19 cellular contexts compared by ENCODE assay signal in genomic region chr2:195706161-195706900, GRCh38. TPM values are rescaled to one million over a fixed set of nuclear protein-coding genes. Genes with fewer than 3 reads are reported as not detected.
DNase-seq lines count a peak whose midpoint lies in the region; ATAC-seq, FAIRE-seq and TF ChIP-seq lines count a peak whose summit lies in the region.
"Had no signal": no experiment of that assay in that cellular context is flagged by ENCODE, and none has a peak within 500 bp of the region (broad histone marks: within the 10 kb centered on the region; RNA-seq: fewer than 3 reads in every experiment).

No MANE protein-coding gene starts in this region.

- H3K4me1 ChIP-seq in small intestine (ENCODE audit: control insufficient read depth in 2 of 2, insufficient read depth in 1 of 2, low read depth in 1 of 2, low read length in 1 of 2) (no peaks in the 10 kb centered on the region), sigmoid colon (peaks cover 0 to 9% (median 3%) of the 10 kb centered on the region in 4 donors)
- H3K4me1 ChIP-seq: SJCRH30 had no signal

- H3K36me3 ChIP-seq in brain microvascular endothelial cell (replicated peaks) (no peaks in the 10 kb centered on the region), small intestine (ENCODE audit: control insufficient read depth in 2 of 2, insufficient read depth in 2 of 2, low read length in 2 of 2) (no peaks in the 10 kb centered on the region), sigmoid colon (peaks cover 0 to 8% (median 0%) of the 10 kb centered on the region in 4 donors)
- H3K36me3 ChIP-seq: SJCRH30 had no signal

- H3K27me3 ChIP-seq in brain microvascular endothelial cell (replicated peaks) = no peaks in the 10 kb centered on the region
- no peaks in the 10 kb centered on the region for H3K27me3 ChIP-seq in small intestine (ENCODE audit: control insufficient read depth in 2 of 2, insufficient read depth in 2 of 2, low read length in 2 of 2)
- H3K27me3 ChIP-seq in sigmoid colon = no peaks in the 10 kb centered on the region
- H3K27me3 ChIP-seq: SJCRH30 had no signal

- WGBS in small intestine, 3 donors = 81 to 84% (median 82%) methylated on average over 5 of the region's 5 CpGs
- WGBS in sigmoid colon, 2 donors = 89 to 95% methylated on average over 5 of the region's 5 CpGs

- no peaks in the 10 kb centered on the region for H3K9me3 ChIP-seq in small intestine (ENCODE audit: control insufficient read depth, low read depth)
- H3K9me3 ChIP-seq in sigmoid colon = no peaks in the 10 kb centered on the region
- H3K9me3 ChIP-seq: SJCRH30 had no signal

- POLR2A ChIA-PET in HEK293T (lab: Yijun Ruan, JAX) = no interaction called here

- TF ChIP-seq POLR2A in sigmoid colon (IDR thresholded peaks at IDR 0.05) = no peak

- in situ Hi-C loops in brain microvascular endothelial cell (cut with HindIII; ENCODE audit: low pct_ligation_motif_present, low sequenced_read_pairs) = no loop called here

- CTCF ChIA-PET in HEK293T (lab: Yijun Ruan, JAX) = no interaction called here

- intact Hi-C loops in sigmoid colon (cut with DNase I) = no loop called here

- peak; percentile 10 for FAIRE-seq in small intestine (lab: Jason Lieb, UNC)

- TF ChIP-seq EP300 in sigmoid colon (IDR thresholded peaks at IDR 0.05) = no peak

- DNase-seq in HCEC 1CT (peak; percentile 31), brain microvascular endothelial cell (peak; percentile 12), iris pigment epithelial cell (ENCODE audit: low read depth) (peak; percentile 67), small intestine (no peak), HEK293T (ENCODE audit: extremely low spot score) (no peak), sigmoid colon (no peak)
- DNase-seq: activated CD4-positive, alpha-beta T cell treated with anti-CD3 and anti-CD28 coated beads, Interleukin-2, amount 50 U/mL, for 1 hour; activated naive CD8-positive, alpha-beta T cell treated with anti-CD3 and anti-CD28 coated beads, Interleukin-2, amount 10 ng/mL, durations not matched to agents 7 days and 5 days; activated T-cell treated with anti-CD3 and anti-CD28 coated beads, Interleukin-2, amount 50 U/mL, for 48 hours; cerebellar nuclear complex; DMS79; left cardiac atrium; MM.1S; NCI-H1694 treated with DMSO at 0.1 percent for 48 hours; NCI-H510A treated with DMSO at 0.1 percent for 48 hours; SJCRH30; T1000 had no signal

- peak overlapping the region; percentile 41 for H3K27ac ChIP-seq in brain microvascular endothelial cell
- no peak overlapping the region for H3K27ac ChIP-seq in small intestine (ENCODE audit: low read depth in 1 of 2, low read length in 1 of 2)
- H3K27ac ChIP-seq in sigmoid colon = no peak overlapping the region
- H3K27ac ChIP-seq: C4-2B, SJCRH30 had no signal

- no peak for TF ChIP-seq CTCF in brain microvascular endothelial cell (IDR thresholded peaks at IDR 0.05; ENCODE audit: low read depth, low read length, missing control alignments)
- no peak for TF ChIP-seq CTCF in sigmoid colon (IDR thresholded peaks at IDR 0.05)

- no peak for ATAC-seq in GM21528 (IDR thresholded peaks at IDR 0.05; ENCODE audit: low FRiP score, unreplicated experiment)
- ATAC-seq: left cardiac atrium had no signal

- H3K4me3 ChIP-seq in brain microvascular endothelial cell (ENCODE audit: low read depth, low read length) = no peak overlapping the region
- H3K4me3 ChIP-seq in small intestine (ENCODE audit: low read depth in 1 of 2, low read length in 2 of 2) = no peak overlapping the region
- no peak overlapping the region for H3K4me3 ChIP-seq in sigmoid colon
- H3K4me3 ChIP-seq: SJCRH30 had no signal

TF ChIP-seq in HEK293T, 16 proteins besides CTCF, POLR2A, EP300 and RAD21:
- TF ChIP-seq FOXM1 (IDR thresholded peaks at IDR 0.05; ENCODE audit: borderline replicate concordance) (no peak), SUZ12 (IDR thresholded peaks at IDR 0.05) (no peak), PKNOX1 (IDR thresholded peaks at IDR 0.05) (no peak), FOXA1 (IDR thresholded peaks at IDR 0.05) (no peak), L3MBTL2 (conservative IDR thresholded peaks at IDR 0.05) (no peak), SP1 (IDR thresholded peaks at IDR 0.05) (no peak), TARDBP (IDR thresholded peaks at IDR 0.05) (no peak), FOXK2 (IDR thresholded peaks at IDR 0.05) (no peak), NFRKB (IDR thresholded peaks at IDR 0.05) (no peak), LEF1 (IDR thresholded peaks at IDR 0.05; ENCODE audit: borderline replicate concordance) (no peak), HDGF (IDR thresholded peaks at IDR 0.05; ENCODE audit: borderline replicate concordance) (no peak), ZNF384 (IDR thresholded peaks at IDR 0.05) (no peak), BHLHE40 (IDR thresholded peaks at IDR 0.05; ENCODE audit: borderline replicate concordance) (no peak), CTBP1 (IDR thresholded peaks at IDR 0.05; ENCODE audit: borderline replicate concordance) (no peak), ARNT (IDR thresholded peaks at IDR 0.05) (no peak), ELF4 (IDR thresholded peaks at IDR 0.05) (no peak)

RNA-seq across cellular contexts. Expression of gene SLC39A10, which starts 49.3 kb away (rescaled TPM):
- polyA plus RNA-seq in small intestine (10 to 100 TPM in 1 of 3 donors, 1 to 10 TPM in 1, under 1 TPM in 1; 0.89 to 13.3 (median 1.4) TPM), sigmoid colon (10 to 100 TPM in 1 of 3 donors, 1 to 10 TPM in 1, under 1 TPM in 1; 0.60 to 15.4 (median 1.2) TPM)
- total RNA-seq in sigmoid colon = 10 to 100 TPM in 1 of 4 donors, 1 to 10 TPM in 3; 6.1 to 10.5 (median 9.7) TPM

Comparison
In these comparisons a context has a peak if more than half of its experiments do, and no peak if none do; other contexts are left out.
1. DNase-seq: peak in HCEC 1CT (single experiment), brain microvascular endothelial cell (single experiment) and iris pigment epithelial cell (single experiment); none in small intestine (single experiment), HEK293T (single experiment) and sigmoid colon (single experiment).